8 cellular contexts compared by ENCODE assay signal in the genomic region with DNA sequence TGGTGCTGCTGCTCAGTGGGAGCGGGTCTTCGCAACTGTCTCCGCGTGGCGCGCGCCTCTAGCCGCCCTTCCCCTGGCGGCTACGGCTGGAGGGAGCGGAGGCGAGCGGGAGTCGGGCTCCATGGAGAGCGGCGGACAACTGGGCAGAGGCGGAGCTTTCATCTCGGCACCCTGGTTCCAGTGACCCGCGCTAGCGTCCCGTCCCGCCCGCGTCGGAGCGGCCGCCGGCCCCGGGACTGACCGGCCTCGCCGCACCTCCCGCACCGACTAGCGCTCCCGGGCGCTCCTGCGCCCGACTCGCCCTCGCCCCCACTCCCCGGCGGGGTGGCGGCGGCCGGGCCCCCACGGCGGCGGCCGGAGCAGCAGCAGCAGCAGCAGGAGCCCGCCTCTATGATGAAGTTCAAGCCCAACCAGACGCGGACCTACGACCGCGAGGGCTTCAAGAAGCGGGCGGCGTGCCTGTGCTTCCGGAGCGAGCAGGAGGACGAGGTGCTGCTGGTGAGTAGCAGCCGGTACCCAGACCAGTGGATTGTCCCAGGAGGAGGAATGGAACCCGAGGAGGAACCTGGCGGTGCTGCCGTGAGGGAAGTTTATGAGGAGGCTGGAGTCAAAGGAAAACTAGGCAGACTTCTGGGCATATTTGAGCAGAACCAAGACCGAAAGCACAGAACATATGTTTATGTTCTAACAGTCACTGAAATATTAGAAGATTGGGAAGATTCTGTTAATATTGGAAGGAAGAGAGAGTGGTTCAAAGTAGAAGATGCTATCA. TPM values are rescaled to one million over a fixed set of nuclear protein-coding genes. Genes with fewer than 3 reads are reported as not detected.
DNase-seq lines count a peak whose midpoint lies in the region; ATAC-seq, FAIRE-seq and TF ChIP-seq lines count a peak whose summit lies in the region.
"Not testable (repeated sequence)": the region's sequence is repeated elsewhere in the genome, so short reads cannot be mapped to it uniquely, and the experiment has no call there.

A gene (plus strand): TSS at position 212 of the 772 bp plus-strand sequence. CDS start 179 bp downstream, at position 391.

- not testable (repeated sequence) for H3K27ac ChIP-seq in ascending aorta, pancreas

- H3K4me1 ChIP-seq in ascending aorta, pancreas: not testable (repeated sequence)

- DNase-seq in BJ (ENCODE audit: low read depth); MG63; ascending aorta (ENCODE audit: low spot score in 2 of 2); left ventricle myocardium superior; pancreas: not testable (repeated sequence)

- ATAC-seq in GM19043 (IDR thresholded peaks at IDR 0.05; ENCODE audit: low read depth, unreplicated experiment) (peak; percentile 35), GM21825 (IDR thresholded peaks at IDR 0.05; ENCODE audit: unreplicated experiment) (peak; percentile 39), HG03060 (IDR thresholded peaks at IDR 0.05; ENCODE audit: low read depth, unreplicated experiment) (peak; percentile 15), left ventricle myocardium superior (peak; percentile 73), pancreas (peak; percentile 65 to 82 (median 78))

- TF ChIP-seq CTCF in BJ (IDR thresholded peaks at IDR 0.05; ENCODE audit: insufficient read depth, low read depth, low read length); ascending aorta (IDR thresholded peaks at IDR 0.05); pancreas (IDR thresholded peaks at IDR 0.05): not testable (repeated sequence)

- no CpG with 5 or more reads among the region's 68 CpGs for WGBS in pancreas, 2 donors

- not testable (repeated sequence) for H3K27me3 ChIP-seq in BJ (ENCODE audit: control insufficient read depth, insufficient read depth, low read length); MG63; ascending aorta; pancreas

- intact Hi-C loops in ascending aorta (cut with DNase I); left ventricle myocardium superior (cut with micrococcal nuclease); pancreas (cut with DNase I): not testable (repeated sequence)

- CTCF ChIA-PET in BJ (lab: Yijun Ruan, JAX): not testable (repeated sequence)

- H3K36me3 ChIP-seq in BJ (ENCODE audit: control insufficient read depth, insufficient read depth, low read length); MG63; ascending aorta; pancreas: not testable (repeated sequence)

- not testable (repeated sequence) for FAIRE-seq in pancreas (lab: Jason Lieb, UNC)

- H3K4me3 ChIP-seq in BJ (ENCODE audit: low read depth, low read length); MG63; ascending aorta; pancreas: not testable (repeated sequence)

- not testable (repeated sequence) for H3K9me3 ChIP-seq in MG63, ascending aorta, pancreas

- POLR2A ChIA-PET in BJ (lab: Charles Lee): not testable (repeated sequence)

RNA-seq across cellular contexts. Expression of the gene that starts here (rescaled TPM):
- polyA plus RNA-seq in BJ (2011; rRNA removed): 19.6 and 20.4 TPM in 2 replicates
- polyA minus RNA-seq in BJ (2011; rRNA and poly(A)+ RNA removed): 8.4 and 9.5 TPM in 2 replicates
- 27.1 and 60.8 TPM in 2 replicates for total RNA-seq in MG63 (2014; rRNA removed; shearing (Covaris generic); ENCODE audit: low replicate concordance)
- total RNA-seq in ascending aorta: 52.5 TPM
- total RNA-seq in left ventricle myocardium superior: not detected
- 1 to 10 TPM in 1 of 6 donors, under 1 TPM in 3, not detected in 2; 0.32 to 1.8 (median 0.57) TPM for total RNA-seq in pancreas
- polyA plus RNA-seq in pancreas: under 1 TPM; 0.27 to 0.31 TPM

Comparison
In these comparisons a context has a peak if more than half of its experiments do, and no peak if none do; other contexts are left out.
1. RNA of the gene that starts here (polyA plus RNA-seq): 19.6 to 20.4 TPM in BJ; 0.27 to 0.31 TPM in pancreas; every median in the first group is over 10 times any median in the second.
2. Peak in ATAC-seq in left ventricle myocardium superior; RNA of the gene not detected or under 1 TPM.
3. ATAC-seq: peak in every context shown above with its lines; median percentile 78 in pancreas; 73 in left ventricle myocardium superior; 39 in GM21825; 35 in GM19043; 15 in HG03060.